In the genomic region with DNA sequence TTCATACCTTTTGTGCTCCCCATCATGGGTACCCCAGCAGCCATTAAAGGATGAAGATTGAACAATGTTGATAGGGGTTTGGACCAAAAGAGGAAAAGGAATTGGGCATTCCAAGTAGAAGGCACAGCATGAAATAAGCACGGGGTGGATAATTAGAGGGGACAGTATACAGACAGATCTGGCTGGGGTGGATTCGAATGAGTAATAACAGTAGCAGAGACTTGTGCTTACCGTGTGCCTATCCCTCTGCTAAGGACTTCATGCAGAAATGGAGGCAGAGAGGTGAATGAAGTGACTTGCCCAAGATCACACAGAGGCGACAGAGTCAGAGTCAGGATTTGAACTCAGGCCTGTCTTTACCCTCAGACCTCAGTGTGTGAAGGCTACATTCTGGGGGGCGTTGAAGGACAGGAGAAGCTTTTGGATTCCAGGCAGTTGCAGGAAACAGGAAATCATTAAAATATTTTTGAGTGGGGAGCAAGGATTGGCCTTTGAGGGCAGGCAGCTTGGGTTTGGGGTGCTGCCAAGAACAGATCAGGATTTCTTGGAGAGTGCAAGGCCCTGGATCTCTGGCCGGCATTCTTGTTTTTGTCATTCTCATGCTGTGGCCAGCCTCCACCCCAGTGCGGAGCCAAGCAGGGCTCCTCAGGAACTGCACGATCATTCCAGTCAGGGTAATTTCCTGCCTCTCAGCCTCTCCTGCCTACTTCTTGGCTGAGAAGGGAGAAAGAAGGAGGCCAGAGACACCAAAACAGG, we compare ENCODE assay signal across 8 cellular contexts. TPM values are rescaled to one million over a fixed set of nuclear protein-coding genes. Genes with fewer than 3 reads are reported as not detected.
A peak's percentile ranks its signal among the peaks of the same experiment; 100 is the strongest.
DNase-seq lines count a peak whose midpoint lies in the region; ATAC-seq, FAIRE-seq and TF ChIP-seq lines count a peak whose summit lies in the region.

No MANE protein-coding gene starts in this region.

- H3K9ac ChIP-seq in rectal smooth muscle tissue (ENCODE audit: low read length), result no peak overlapping the region
- H3K9ac ChIP-seq in endodermal cell (ENCODE audit: extremely low read depth, low read length, poor library complexity, severe bottlenecking), result no peak overlapping the region

- no peaks in the 10 kb centered on the region for H3K27me3 ChIP-seq in CD8-positive, alpha-beta memory T cell (ENCODE audit: insufficient read depth, low read length, poor library complexity, severe bottlenecking)
- H3K27me3 ChIP-seq in heart left ventricle (no peaks in the 10 kb centered on the region), rectal smooth muscle tissue (ENCODE audit: control insufficient read depth, insufficient read depth, low read length) (no peaks in the 10 kb centered on the region), endodermal cell (ENCODE audit: control insufficient read depth, insufficient read depth, low read length, poor library complexity, severe bottlenecking) (no peaks in the 10 kb centered on the region)

- no peak overlapping the region for H3K4me3 ChIP-seq in CD8-positive, alpha-beta memory T cell (ENCODE audit: low read length)
- H3K4me3 ChIP-seq in heart left ventricle (peak overlapping the region in 2 of 12 donors; percentile 2 to 15), rectal smooth muscle tissue (ENCODE audit: low read length) (peak overlapping the region; percentile 9), endodermal cell (ENCODE audit: low read length) (no peak overlapping the region)

- no peaks in the 10 kb centered on the region for H3K9me3 ChIP-seq in CD8-positive, alpha-beta memory T cell (ENCODE audit: low read length)
- H3K9me3 ChIP-seq in heart left ventricle, result no peaks in the 10 kb centered on the region
- no peaks in the 10 kb centered on the region for H3K9me3 ChIP-seq in endodermal cell (ENCODE audit: control insufficient read depth, low read length)

- POLR2A ChIA-PET in CD8-positive, alpha-beta memory T cell (lab: Charles Lee), result no interaction called here

- TF ChIP-seq CTCF in heart left ventricle (IDR thresholded peaks at IDR 0.05), result no peak
- no peak for TF ChIP-seq CTCF in endodermal cell (conservative IDR thresholded peaks at IDR 0.05)

- peaks cover under 1 to 2% (median under 1%) of the 10 kb centered on the region in 3 donors for H3K4me1 Mint-ChIP-seq in CD8-positive, alpha-beta memory T cell
- no peaks in the 10 kb centered on the region for H3K4me1 Mint-ChIP-seq in endodermal cell

- no peaks in the 10 kb centered on the region for H3K9me3 Mint-ChIP-seq in CD8-positive, alpha-beta memory T cell
- no peaks in the 10 kb centered on the region for H3K9me3 Mint-ChIP-seq in endodermal cell

- H3K36me3 ChIP-seq in CD8-positive, alpha-beta memory T cell (ENCODE audit: insufficient read depth, low read length), result peaks cover 31% of the 10 kb centered on the region
- peaks cover 2 to 81% (median 65%) of the 10 kb centered on the region in 9 donors for H3K36me3 ChIP-seq in heart left ventricle
- H3K36me3 ChIP-seq in rectal smooth muscle tissue (ENCODE audit: control insufficient read depth, insufficient read depth, low read length), result peaks cover 37% of the 10 kb centered on the region
- peaks cover 75% of the 10 kb centered on the region for H3K36me3 ChIP-seq in endodermal cell (ENCODE audit: control insufficient read depth, insufficient read depth, low read length)

- WGBS in heart left ventricle, 4 donors, result 27 to 38% (median 33%) methylated on average over 8 of the region's 8 CpGs
- 79 to 83% methylated on average over 6 to 8 of the region's 8 CpGs for WGBS in endodermal cell (ENCODE audit: insufficient coverage in 1 of 2, insufficient read length in 1 of 2), 2 experiments

- H3K27ac Mint-ChIP-seq in CD8-positive, alpha-beta memory T cell, result peak overlapping the region in 6 of 8 donors; percentile 33 to 82 (median 42)
- H3K27ac Mint-ChIP-seq in endodermal cell, result no peak overlapping the region

- ATAC-seq in heart left ventricle, result peak; percentile 91 to 96 (median 94)
- no peak for ATAC-seq in HG02610 (IDR thresholded peaks at IDR 0.05; ENCODE audit: unreplicated experiment)

- intact Hi-C loops in heart left ventricle (cut with DNase I), result no loop called here

- no peak for FAIRE-seq in RCC 7860 (lab: Jason Lieb, UNC)

- no peaks in the 10 kb centered on the region for H3K4me1 ChIP-seq in CD8-positive, alpha-beta memory T cell (ENCODE audit: insufficient read depth, low read length)
- peaks cover 6 to 27% (median 21%) of the 10 kb centered on the region in 12 donors for H3K4me1 ChIP-seq in heart left ventricle
- H3K4me1 ChIP-seq in rectal smooth muscle tissue (ENCODE audit: control insufficient read depth, insufficient read depth, low read length), result peaks cover 16% of the 10 kb centered on the region
- H3K4me1 ChIP-seq in endodermal cell (ENCODE audit: control insufficient read depth, insufficient read depth, low read length), result no peaks in the 10 kb centered on the region

- H3K27ac ChIP-seq in CD8-positive, alpha-beta memory T cell (ENCODE audit: low read depth, low read length), result no peak overlapping the region
- H3K27ac ChIP-seq in heart left ventricle (peak overlapping the region; percentile 74 to 97 (median 88)), rectal smooth muscle tissue (ENCODE audit: low read depth, low read length) (peak overlapping the region; percentile 91), endodermal cell (ENCODE audit: low read depth, low read length) (no peak overlapping the region)

- TF ChIP-seq POLR2A in heart left ventricle (IDR thresholded peaks at IDR 0.05), result no peak

- no peak for DNase-seq in CD8-positive, alpha-beta memory T cell
- DNase-seq in amniotic stem cell (lab: John Stamatoyannopoulos, UW) (peak; percentile 75), heart left ventricle (peak; percentile 82 to 89 (median 88)), endodermal cell (no peak), RCC 7860 (ENCODE audit: low spot score) (no peak)
- no peak for DNase-seq in activated CD4-positive, alpha-beta T cell treated with anti-CD3 and anti-CD28 coated beads for 1 hour

- H3K4me3 Mint-ChIP-seq in CD8-positive, alpha-beta memory T cell, result no peak overlapping the region
- H3K4me3 Mint-ChIP-seq in endodermal cell, result no peak overlapping the region

- CTCF ChIA-PET in CD8-positive, alpha-beta memory T cell (lab: Charles Lee), result interaction anchor here (0.6 kb wide), 1 partner anchor 201 kb away, joined by 3 read pairs; no protein-coding TSS in a partner anchor

- no peaks in the 10 kb centered on the region for H3K27me3 Mint-ChIP-seq in CD8-positive, alpha-beta memory T cell
- no peaks in the 10 kb centered on the region for H3K27me3 Mint-ChIP-seq in endodermal cell (ENCODE audit: insufficient read depth)

- peaks cover 0 to 81% (median 13%) of the 10 kb centered on the region in 3 donors for H3K36me3 Mint-ChIP-seq in CD8-positive, alpha-beta memory T cell
- H3K36me3 Mint-ChIP-seq in endodermal cell (ENCODE audit: low read depth), result peaks cover 78% of the 10 kb centered on the region

RNA-seq across cellular contexts. Expression of a gene that starts 18.7 kb away (rescaled TPM):
- 10 to 100 TPM; 44.6 to 46.9 TPM for total RNA-seq in CD8-positive, alpha-beta memory T cell
- polyA plus RNA-seq in CD8-positive, alpha-beta memory T cell, result 50.2 TPM
- total RNA-seq in heart left ventricle, result 10 to 100 TPM; 32.8 to 75.7 (median 40.7) TPM
- polyA plus RNA-seq in heart left ventricle, result 10 to 100 TPM; 32.5 to 61.1 TPM
- 10 to 100 TPM; 28.4 to 28.8 TPM for total RNA-seq in endodermal cell
- polyA plus RNA-seq in endodermal cell (2013, experiment 1 of 2), result 40.6 TPM
- polyA plus RNA-seq in endodermal cell (2013, experiment 2 of 2), result 38.7 TPM

RNA-seq across cellular contexts. Expression of a gene that starts 19.0 kb away (rescaled TPM):
- 10 to 100 TPM; 39.3 to 39.6 TPM for total RNA-seq in CD8-positive, alpha-beta memory T cell
- 56.8 TPM for polyA plus RNA-seq in CD8-positive, alpha-beta memory T cell
- 10 to 100 TPM; 26.3 to 53.0 (median 34.1) TPM for total RNA-seq in heart left ventricle
- polyA plus RNA-seq in heart left ventricle, result 10 to 100 TPM; 34.1 to 46.0 TPM
- total RNA-seq in endodermal cell, result 10 to 100 TPM; 32.6 to 38.9 TPM
- polyA plus RNA-seq in endodermal cell (2013, experiment 1 of 2), result 26.7 TPM
- 24.1 TPM for polyA plus RNA-seq in endodermal cell (2013, experiment 2 of 2)

RNA-seq across cellular contexts. Expression of a gene that starts 30.0 kb away (rescaled TPM):
- total RNA-seq in CD8-positive, alpha-beta memory T cell, result 10 to 100 TPM; 54.3 to 55.6 TPM
- polyA plus RNA-seq in CD8-positive, alpha-beta memory T cell, result 18.7 TPM
- total RNA-seq in heart left ventricle (100 to 1,000 TPM in 1 of 9 donors, 10 to 100 TPM in 8; 34.9 to 101 (median 52.3) TPM), endodermal cell (100 to 1,000 TPM; 155 to 159 TPM)
- polyA plus RNA-seq in heart left ventricle, result 10 to 100 TPM; 62.1 to 78.6 TPM
- polyA plus RNA-seq in endodermal cell (2013, experiment 1 of 2), result 136 TPM
- polyA plus RNA-seq in endodermal cell (2013, experiment 2 of 2), result 120 TPM

RNA-seq across cellular contexts. Expression of a gene that starts 34.4 kb away (rescaled TPM):
- total RNA-seq in CD8-positive, alpha-beta memory T cell, result 10 to 100 TPM; 32.8 to 36.4 TPM
- 355 TPM for polyA plus RNA-seq in CD8-positive, alpha-beta memory T cell
- total RNA-seq in heart left ventricle (100 to 1,000 TPM in 2 of 9 donors, 10 to 100 TPM in 7; 16.1 to 145 (median 51.1) TPM), endodermal cell (10 to 100 TPM; 16.1 to 23.4 TPM)
- polyA plus RNA-seq in heart left ventricle, result 10 to 100 TPM; 45.8 to 65.1 TPM
- polyA plus RNA-seq in endodermal cell (2013, experiment 1 of 2), result 7.8 TPM
- 7.3 TPM for polyA plus RNA-seq in endodermal cell (2013, experiment 2 of 2)

RNA-seq across cellular contexts. Expression of a gene that starts 36.4 kb away (rescaled TPM):
- total RNA-seq in CD8-positive, alpha-beta memory T cell, result 100 to 1,000 TPM; 246 to 247 TPM
- polyA plus RNA-seq in CD8-positive, alpha-beta memory T cell, result 1,052 TPM
- 10 to 100 TPM in 8 of 9 donors, 1 to 10 TPM in 1; 6.4 to 93.3 (median 10.8) TPM for total RNA-seq in heart left ventricle
- polyA plus RNA-seq in heart left ventricle, result 10 to 100 TPM; 16.8 to 18.7 TPM
- total RNA-seq in endodermal cell, result not detected
- 0.36 TPM for polyA plus RNA-seq in endodermal cell (2013, experiment 1 of 2)
- not detected for polyA plus RNA-seq in endodermal cell (2013, experiment 2 of 2)

Comparison
In these comparisons a context has a peak if more than half of its experiments do, and no peak if none do; other contexts are left out.
1. DNase-seq: peak in amniotic stem cell (single experiment) and heart left ventricle (5 of 5); none in CD8-positive, alpha-beta memory T cell (0 of 5), endodermal cell (single experiment), activated CD4-positive, alpha-beta T cell treated with anti-CD3 and anti-CD28 coated beads for 1 hour (single experiment) and RCC 7860 (single experiment).
2. H3K27ac ChIP-seq: peak in heart left ventricle (12 of 12) and rectal smooth muscle tissue (single experiment); none in CD8-positive, alpha-beta memory T cell (single experiment) and endodermal cell (single experiment).